In the genomic region with DNA sequence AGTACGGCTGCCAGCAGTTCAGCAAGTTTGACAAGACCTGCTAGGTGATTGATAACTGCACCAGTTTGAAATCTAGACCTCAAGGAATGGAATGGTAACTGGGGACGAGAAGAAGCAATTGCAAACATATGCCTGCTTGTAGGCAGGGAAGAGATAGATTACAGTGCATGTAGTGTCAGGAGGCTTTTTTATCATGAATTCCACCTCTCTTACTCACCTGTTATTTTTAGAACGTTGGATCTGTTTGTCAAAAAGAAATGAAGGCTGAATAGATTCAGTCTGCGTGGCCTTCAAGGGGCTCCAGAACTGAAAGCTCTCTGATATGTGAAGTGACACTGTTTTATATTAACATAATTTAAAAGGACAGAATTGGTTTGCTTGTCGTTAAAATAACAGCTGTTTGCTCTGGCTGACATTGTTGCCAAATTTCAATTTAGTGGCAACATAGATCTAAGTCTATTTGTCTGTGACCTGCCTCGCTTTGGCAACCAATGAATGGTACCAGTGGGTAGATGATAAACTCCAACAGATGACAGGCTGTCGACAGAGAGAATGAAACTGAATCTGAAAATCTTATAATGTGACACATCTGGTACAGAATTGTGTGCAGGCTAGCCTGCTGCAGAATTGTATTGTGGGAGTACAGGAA, we compare ENCODE assay signal across 8 cellular contexts.
DNase-seq lines count a peak whose midpoint lies in the region; ATAC-seq and TF ChIP-seq lines count a peak whose summit lies in the region.

No MANE protein-coding gene starts in this region.

- no peaks in the 10 kb centered on the region for H3K79me2 ChIP-seq in ACC112 (ENCODE audit: control insufficient read depth, insufficient read depth, low read length, unreplicated experiment)

- ATAC-seq in GM18861 (IDR thresholded peaks at IDR 0.05; ENCODE audit: unreplicated experiment) (peak; percentile 100), HG03025 (IDR thresholded peaks at IDR 0.05; ENCODE audit: low FRiP score, unreplicated experiment) (peak; percentile 98)

- H3K36me3 ChIP-seq in ACC112 (ENCODE audit: insufficient read depth, low read length) (no peaks in the 10 kb centered on the region), SJCRH30 (no peaks in the 10 kb centered on the region), WERI-Rb-1 (no peaks in the 10 kb centered on the region), ovary (no peaks in the 10 kb centered on the region)
- H3K36me3 ChIP-seq in effector memory CD4-positive, alpha-beta T cell (ENCODE audit: control insufficient read depth, insufficient read depth, low read length) = no peaks in the 10 kb centered on the region

- H3K27ac ChIP-seq in ACC112 (ENCODE audit: low read depth, low read length) (peak overlapping the region; percentile 71), SJCRH30 (peak overlapping the region; percentile 41), WERI-Rb-1 (no peak overlapping the region), ovary (no peak overlapping the region)
- no peak overlapping the region for H3K27ac ChIP-seq in effector memory CD4-positive, alpha-beta T cell (ENCODE audit: insufficient read depth, low read length, poor library complexity, severe bottlenecking)

- peaks cover 23% of the 10 kb centered on the region for H3K4me1 ChIP-seq in ACC112 (ENCODE audit: control insufficient read depth, insufficient read depth, low read length, unreplicated experiment)
- H3K4me1 ChIP-seq in SJCRH30 = peaks cover 4% of the 10 kb centered on the region; the same call in 1 of the 2 replicates
- no peaks in the 10 kb centered on the region for H3K4me1 ChIP-seq in effector memory CD4-positive, alpha-beta T cell (ENCODE audit: control insufficient read depth, insufficient read depth, low read length, poor library complexity, severe bottlenecking)
- H3K4me1 ChIP-seq in ovary (ENCODE audit: insufficient read depth) = peaks cover 2% of the 10 kb centered on the region

- peak overlapping the region; percentile 48 for H2AFZ ChIP-seq in ACC112 (ENCODE audit: low read length, unreplicated experiment)

- TF ChIP-seq EP300 in ovary (IDR thresholded peaks at IDR 0.05) = no peak

- intact Hi-C loops in ovary (cut with DNase I) = no loop called here

- no peaks in the 10 kb centered on the region for H3K27me3 ChIP-seq in ACC112 (ENCODE audit: insufficient read depth, low read length)
- no peaks in the 10 kb centered on the region for H3K27me3 ChIP-seq in SJCRH30
- H3K27me3 ChIP-seq in effector memory CD4-positive, alpha-beta T cell (replicated peaks; ENCODE audit: control insufficient read depth, insufficient read depth, low read length, poor library complexity, severe bottlenecking) = no peaks in the 10 kb centered on the region
- no peaks in the 10 kb centered on the region for H3K27me3 ChIP-seq in WERI-Rb-1 (ENCODE audit: insufficient read depth, low read depth, severe bottlenecking)
- H3K27me3 ChIP-seq in ovary = no peaks in the 10 kb centered on the region

- 25 to 30% (median 28%) methylated on average over 7 of the region's 7 CpGs for WGBS in ovary, 3 donors

- DNase-seq in SJCRH30 (peak; percentile 12 to 26), iris pigment epithelial cell (ENCODE audit: low read depth) (peak; percentile 74), WERI-Rb-1 (no peak), ovary (no peak)
- no peak for DNase-seq in effector memory CD4-positive, alpha-beta T cell

- H3K9me3 ChIP-seq in SJCRH30 (replicated peaks) (no peaks in the 10 kb centered on the region), WERI-Rb-1 (ENCODE audit: severe bottlenecking) (no peaks in the 10 kb centered on the region), ovary (no peaks in the 10 kb centered on the region)
- H3K9me3 ChIP-seq in effector memory CD4-positive, alpha-beta T cell (ENCODE audit: control insufficient read depth, low read length) = no peaks in the 10 kb centered on the region

- H3K4me3 ChIP-seq in ACC112 (ENCODE audit: low read depth, low read length) (peak overlapping the region; percentile 73), SJCRH30 (no peak overlapping the region), WERI-Rb-1 (ENCODE audit: low read depth, low read length) (no peak overlapping the region), ovary (no peak overlapping the region)
- no peak overlapping the region for H3K4me3 ChIP-seq in effector memory CD4-positive, alpha-beta T cell (ENCODE audit: insufficient read depth, low read depth, low read length, poor library complexity, severe bottlenecking)

- TF ChIP-seq CTCF in WERI-Rb-1 (IDR thresholded peaks at IDR 0.05; ENCODE audit: low read depth, low read length) (no peak), ovary (IDR thresholded peaks at IDR 0.05) (no peak)

- no peak for TF ChIP-seq POLR2A in ovary (IDR thresholded peaks at IDR 0.05)

Comparison
In these comparisons a context has a peak if more than half of its experiments do, and no peak if none do; other contexts are left out.
1. H3K27ac ChIP-seq: peak in ACC112 (single experiment) and SJCRH30 (single experiment); none in effector memory CD4-positive, alpha-beta T cell (single experiment), WERI-Rb-1 (single experiment) and ovary (0 of 2).
2. DNase-seq: peak in SJCRH30 (2 of 2) and iris pigment epithelial cell (single experiment); none in effector memory CD4-positive, alpha-beta T cell (0 of 3), WERI-Rb-1 (single experiment) and ovary (0 of 5).